ENCODE assay signal across 8 cellular contexts in genomic region chr5:62340392-62340791, GRCh38. TPM values are rescaled to one million over a fixed set of nuclear protein-coding genes. Genes with fewer than 3 reads are reported as not detected.
DNase-seq lines count a peak whose midpoint lies in the region; ATAC-seq and TF ChIP-seq lines count a peak whose summit lies in the region.

No MANE protein-coding gene starts in this region.

- ATAC-seq in HG03280 (IDR thresholded peaks at IDR 0.05; ENCODE audit: unreplicated experiment) (no peak), GM21619 (IDR thresholded peaks at IDR 0.05; ENCODE audit: unreplicated experiment) (no peak)

- H3K4me3 ChIP-seq in choroid plexus epithelial cell (ENCODE audit: low read depth, low read length), result no peak overlapping the region

- DNase-seq in NCI-H524 (lab: John Stamatoyannopoulos, UW) (peak; percentile 25 to 39), NCI-H524 treated with DMSO at 0.1 percent for 48 hours (lab: John Stamatoyannopoulos, UW) (no peak), M059J (ENCODE audit: low read depth) (peak; percentile 26), choroid plexus epithelial cell (ENCODE audit: low read depth) (peak; percentile 60), osteocyte (ENCODE audit: extremely low spot score, unreplicated experiment) (no peak), epidermal melanocyte (ENCODE audit: insufficient read length, low spot score) (no peak)

- no peaks in the 10 kb centered on the region for H3K36me3 Mint-ChIP-seq in osteocyte (ENCODE audit: unreplicated experiment)

- no peak overlapping the region for H3K27ac Mint-ChIP-seq in osteocyte (ENCODE audit: unreplicated experiment)

- TF ChIP-seq CTCF in choroid plexus epithelial cell (conservative IDR thresholded peaks at IDR 0.05; ENCODE audit: low read depth, low read length), result peak; percentile 64
- peak; percentile 36 for TF ChIP-seq CTCF in osteocyte (IDR thresholded peaks at IDR 0.05)

- H3K4me3 Mint-ChIP-seq in osteocyte (ENCODE audit: unreplicated experiment), result no peak overlapping the region

- H3K4me1 Mint-ChIP-seq in osteocyte (ENCODE audit: unreplicated experiment), result peaks cover 3% of the 10 kb centered on the region

- H3K9me3 Mint-ChIP-seq in osteocyte (ENCODE audit: unreplicated experiment), result no peaks in the 10 kb centered on the region

- no peaks in the 10 kb centered on the region for H3K27me3 Mint-ChIP-seq in osteocyte (ENCODE audit: unreplicated experiment)

RNA-seq across cellular contexts. Expression of gene KIF2A, which starts 34.4 kb away (rescaled TPM):
- 52.4 and 59.7 TPM in 2 replicates for total RNA-seq in M059J (2014; rRNA removed; shearing (Covaris generic))
- 38.7 and 40.4 TPM in 2 replicates for total RNA-seq in osteocyte

Comparison
In these comparisons a context has a peak if more than half of its experiments do, and no peak if none do; other contexts are left out.
1. DNase-seq: peak in NCI-H524 (2 of 2), M059J (single experiment) and choroid plexus epithelial cell (single experiment); none in NCI-H524 treated with DMSO at 0.1 percent for 48 hours (single experiment), osteocyte (single experiment) and epidermal melanocyte (single experiment).